ENCODE assay signal across 10 cellular contexts in genomic region chr15:90211440-90212168, GRCh38. TPM values are rescaled to one million over a fixed set of nuclear protein-coding genes. Genes with fewer than 3 reads are reported as not detected.
DNase-seq lines count a peak whose midpoint lies in the region; TF ChIP-seq lines count a peak whose summit lies in the region.
"Had no signal": no experiment of that assay in that cellular context is flagged by ENCODE, and none has a peak within 500 bp of the region (broad histone marks: within the 10 kb centered on the region; RNA-seq: fewer than 3 reads in every experiment).

No MANE protein-coding gene starts in this region.

- no peak overlapping the region for H3K4me3 ChIP-seq in fibroblast of villous mesenchyme (ENCODE audit: low read depth, low read length)

- DNase-seq in CD1c-positive myeloid dendritic cell (ENCODE audit: extremely low spot score) = peak; percentile 28
- peak; percentile 85 to 90 for DNase-seq in SW 1271 (lab: John Stamatoyannopoulos, UW)
- peak; percentile 44 for DNase-seq in fibroblast of villous mesenchyme (ENCODE audit: low read depth)
- DNase-seq in non-pigmented ciliary epithelial cell (ENCODE audit: low read depth) = peak; percentile 23
- DNase-seq in retina = no peak
- DNase-seq in DMS 273 treated with DMSO at 0.1 percent for 48 hours (lab: John Stamatoyannopoulos, UW) = no peak
- no peak for DNase-seq in NCI-H1048 (lab: John Stamatoyannopoulos, UW)
- DNase-seq in GM10248 (ENCODE audit: extremely low spot score) = no peak
- DNase-seq: activated naive CD4-positive, alpha-beta T cell treated with anti-CD3 and anti-CD28 coated beads, Interleukin-2, amount 10 ng/mL, durations not matched to agents 7 days and 5 days; CD4-positive, alpha-beta memory T cell had no signal

- CTCF ChIA-PET in GM10248 (lab: Yijun Ruan, JAX) = interaction anchor here (8.5 kb wide), 1 partner anchor 20 kb away, joined by 63 read pairs; the partner anchor contains the start of genes CIB1 and GDPGP1

- TF ChIP-seq CTCF in fibroblast of villous mesenchyme (IDR thresholded peaks at IDR 0.05; ENCODE audit: insufficient read depth, low read depth, low read length) (no peak), GM10248 (IDR thresholded peaks at IDR 0.05; ENCODE audit: control extremely low read depth, extremely low read depth, low read depth, missing control alignments) (no peak)

- POLR2A ChIA-PET in GM10248 (lab: Yijun Ruan, JAX) = no interaction called here

RNA-seq across cellular contexts. Expression of gene SEMA4B, which starts 10.5 kb away (rescaled TPM):
- 16.4 and 21.6 TPM in 2 replicates for total RNA-seq in fibroblast of villous mesenchyme

RNA-seq across cellular contexts. Expression of gene CIB1, which starts 22.1 kb away (rescaled TPM):
- 19.0 and 31.2 TPM in 2 replicates for total RNA-seq in fibroblast of villous mesenchyme

RNA-seq across cellular contexts. Expression of gene GDPGP1, which starts 22.4 kb away (rescaled TPM):
- total RNA-seq in fibroblast of villous mesenchyme = 5.2 and 5.6 TPM in 2 replicates

RNA-seq across cellular contexts. Expression of gene TTLL13, which starts 37.8 kb away (rescaled TPM):
- total RNA-seq in fibroblast of villous mesenchyme = under 0.01 and 0.32 TPM in 2 replicates

RNA-seq across cellular contexts. Expression of gene NGRN, which starts 53.9 kb away (rescaled TPM):
- 72.2 and 88.9 TPM in 2 replicates for total RNA-seq in fibroblast of villous mesenchyme

Comparison
In these comparisons a context has a peak if more than half of its experiments do, and no peak if none do; other contexts are left out.
1. DNase-seq: peak in CD1c-positive myeloid dendritic cell (single experiment), SW 1271 (2 of 2), fibroblast of villous mesenchyme (single experiment) and non-pigmented ciliary epithelial cell (single experiment); none in retina (single experiment), DMS 273 treated with DMSO at 0.1 percent for 48 hours (single experiment), NCI-H1048 (single experiment) and GM10248 (single experiment).